In the genomic region with DNA sequence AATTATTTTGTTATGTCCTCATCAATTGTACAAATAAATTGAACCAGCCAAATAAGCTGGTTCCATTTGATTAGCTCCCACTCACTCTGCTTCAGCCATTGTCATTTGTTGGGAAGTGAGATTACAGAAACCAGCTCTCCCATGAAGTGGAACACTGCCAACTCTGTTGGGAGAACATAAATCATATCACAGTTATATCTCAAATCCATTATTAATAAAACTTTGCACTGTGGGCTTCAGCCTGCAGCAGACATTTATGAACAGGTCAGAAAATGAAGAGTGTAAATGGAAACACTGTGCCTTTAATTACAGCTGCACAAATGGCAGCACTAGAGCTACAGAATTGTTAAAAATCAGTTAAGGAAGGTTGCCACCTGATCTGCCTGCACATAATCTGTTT, we compare ENCODE assay signal across 27 cellular contexts. TPM values are rescaled to one million over a fixed set of nuclear protein-coding genes. Genes with fewer than 3 reads are reported as not detected.
"Had no signal": no experiment of that assay in that cellular context is flagged by ENCODE, and none has a peak within 500 bp of the region (broad histone marks: within the 10 kb centered on the region; RNA-seq: fewer than 3 reads in every experiment).

No MANE protein-coding gene starts in this region.

- H3K4me3 ChIP-seq: K562, SJCRH30 had no signal

- FAIRE-seq: HTR-8/SVneo, K562 had no signal

- H3K27ac ChIP-seq: HL-60, RWPE1, SJCRH30 had no signal

- H3K4me1 ChIP-seq: SJCRH30 had no signal

- ATAC-seq: K562, Panc1, PC-3, T-cell had no signal

- H3K36me3 ChIP-seq: SJCRH30 had no signal

- DNase-seq: MV-4-11, NCI-H1048, NCI-H146, NCI-H1694 treated with DMSO at 0.1 percent for 48 hours, NCI-H1930, NCI-H2081, NCI-H2107, NCI-H2171 treated with DMSO at 0.1 percent for 48 hours, NCI-H345, NCI-H446 treated with DMSO at 0.1 percent for 48 hours, NCI-H510A treated with DMSO at 0.1 percent for 48 hours, NCI-H526, NCI-H82, PC-3, SHP77, SJCRH30, SW 1271, T-cell had no signal

- H3K9me3 ChIP-seq: SJCRH30 had no signal

- H3K27me3 ChIP-seq: SJCRH30 had no signal

RNA-seq across cellular contexts. Expression of a gene that starts 46.7 kb away (rescaled TPM):
- total RNA-seq: K562, LHCN-M2, MCF 10A, OCI-LY7, PC-3, SJCRH30, T-cell had no signal
- polyA plus RNA-seq: IgD-negative memory B cell, K562 had no signal
